In the genomic region with DNA sequence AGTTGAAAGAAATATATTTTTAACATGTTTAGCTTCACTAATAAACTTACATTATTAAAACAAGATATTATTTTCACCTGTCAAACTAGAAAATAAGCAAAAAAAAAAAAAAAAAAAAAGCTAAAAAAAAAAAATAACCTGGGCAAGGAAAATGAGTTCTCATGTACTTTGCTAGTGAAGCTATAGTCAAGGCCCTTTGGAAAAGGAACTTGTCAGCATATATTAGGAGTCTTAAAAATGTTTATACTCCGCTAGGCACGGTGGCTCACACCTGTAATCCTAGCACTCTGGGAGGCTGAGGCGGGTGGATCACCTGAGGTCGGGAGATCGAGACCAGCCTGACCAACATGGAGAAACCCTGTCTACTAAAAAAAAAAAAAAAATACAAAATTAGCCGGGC, we compare ENCODE assay signal across 1 cellular context.
A peak's percentile ranks its signal among the peaks of the same experiment; 100 is the strongest.
TF ChIP-seq lines count a peak whose summit lies in the region.

No MANE protein-coding gene starts in this region.

TF ChIP-seq in HEK293, 187 proteins besides CTCF, POLR2A, EP300 and RAD21:
- peak; percentile 45; the same call in 1 of the 2 replicates for TF ChIP-seq ZNF362 (tag by site-specific recombination; IDR thresholded peaks at IDR 0.05)
